ENCODE assay signal across 8 cellular contexts in genomic region chr19:55257461-55258411, GRCh38.
A peak's percentile ranks its signal among the peaks of the same experiment; 100 is the strongest.
DNase-seq lines count a peak whose midpoint lies in the region; ATAC-seq lines count a peak whose summit lies in the region.

No MANE protein-coding gene starts in this region.

- H3K36me3 ChIP-seq in KOPT-K1 (ENCODE audit: insufficient read depth, low read length): peaks cover 7% of the 10 kb centered on the region

- H3K9me3 ChIP-seq in KOPT-K1 (ENCODE audit: insufficient read depth, low read length, poor library complexity, severe bottlenecking): no peaks in the 10 kb centered on the region

- peak; percentile 41 for DNase-seq in ELF-1 (ENCODE audit: low read depth, low spot score)
- peak; percentile 63 for DNase-seq in activated T-cell treated with anti-CD3 and anti-CD28 coated beads, Interleukin-2, amount 50 U/mL, for 24 hours
- DNase-seq in hepatic stellate cell (ENCODE audit: low spot score): peak; percentile 60
- no peak for DNase-seq in skeletal muscle cell (ENCODE audit: low read depth)
- DNase-seq in NCI-H345 (lab: John Stamatoyannopoulos, UW): no peak
- DNase-seq in T1000 (lab: John Stamatoyannopoulos, UW): no peak

- H3K27ac ChIP-seq in KOPT-K1 (ENCODE audit: low read depth, low read length, poor library complexity, severe bottlenecking): peak overlapping the region; percentile 100

- H3K9me3 Mint-ChIP-seq in activated T-cell treated with anti-CD3 and anti-CD28 coated beads, Interleukin-2, amount 50 U/mL, for 24 hours: no peaks in the 10 kb centered on the region

- peaks cover 51% of the 10 kb centered on the region for H3K4me1 Mint-ChIP-seq in activated T-cell treated with anti-CD3 and anti-CD28 coated beads, Interleukin-2, amount 50 U/mL, for 24 hours (ENCODE audit: low read depth)

- H3K27ac Mint-ChIP-seq in activated T-cell treated with anti-CD3 and anti-CD28 coated beads, Interleukin-2, amount 50 U/mL, for 24 hours: peak overlapping the region; percentile 97

- peak overlapping the region; percentile 81 for H3K4me3 ChIP-seq in skeletal muscle cell (ENCODE audit: low read depth, low read length)

- H3K36me3 Mint-ChIP-seq in activated T-cell treated with anti-CD3 and anti-CD28 coated beads, Interleukin-2, amount 50 U/mL, for 24 hours (ENCODE audit: low read depth): peaks cover 75% of the 10 kb centered on the region

- no peak for ATAC-seq in GM21786 (IDR thresholded peaks at IDR 0.05; ENCODE audit: unreplicated experiment)

- H3K27me3 Mint-ChIP-seq in activated T-cell treated with anti-CD3 and anti-CD28 coated beads, Interleukin-2, amount 50 U/mL, for 24 hours: no peaks in the 10 kb centered on the region

- peak overlapping the region; percentile 97 for H3K4me3 Mint-ChIP-seq in activated T-cell treated with anti-CD3 and anti-CD28 coated beads, Interleukin-2, amount 50 U/mL, for 24 hours

Comparison
In these comparisons a context has a peak if more than half of its experiments do, and no peak if none do; other contexts are left out.
1. DNase-seq: peak in ELF-1 (single experiment), activated T-cell treated with anti-CD3 and anti-CD28 coated beads, Interleukin-2, amount 50 U/mL, for 24 hours (single experiment) and hepatic stellate cell (single experiment); none in skeletal muscle cell (single experiment), NCI-H345 (single experiment) and T1000 (single experiment).